In genomic region chr17:80872999-80873951, GRCh38 we compare ENCODE assay signal across 10 cellular contexts.
DNase-seq lines count a peak whose midpoint lies in the region; ATAC-seq and TF ChIP-seq lines count a peak whose summit lies in the region.
"Had no signal": no experiment of that assay in that cellular context is flagged by ENCODE, and none has a peak within 500 bp of the region (broad histone marks: within the 10 kb centered on the region; RNA-seq: fewer than 3 reads in every experiment).

No MANE protein-coding gene starts in this region.

- H3K36me3 Mint-ChIP-seq in activated naive CD4-positive, alpha-beta T cell treated with anti-CD3 and anti-CD28 coated beads, Interleukin-2, amount 10 ng/mL, durations not matched to agents 7 days and 5 days: peaks cover 55% of the 10 kb centered on the region
- H3K36me3 Mint-ChIP-seq in stimulated activated effector memory CD8-positive, alpha-beta T cell treated with anti-CD3 and anti-CD28 coated beads, Interleukin-12 subunit alpha, Interleukin-12 subunit beta, amount 100 ng/mL, for 72 hours: peaks cover 28% of the 10 kb centered on the region

- DNase-seq in activated naive CD4-positive, alpha-beta T cell treated with anti-CD3 and anti-CD28 coated beads, Interleukin-2, amount 10 ng/mL, durations not matched to agents 7 days and 5 days: no peak
- no peak for DNase-seq in activated naive CD4-positive, alpha-beta T cell treated with Interleukin-2 at 50 U/mL for 16 hours
- DNase-seq in adrenal gland: peak; percentile 65 to 91 (median 80)
- no peak for DNase-seq in stimulated activated effector memory CD8-positive, alpha-beta T cell treated with anti-CD3 and anti-CD28 coated beads, Interleukin-12 subunit alpha, Interleukin-12 subunit beta, amount 100 ng/mL, for 72 hours (ENCODE audit: low spot score in 2 of 2)
- DNase-seq in NCI-H1048 (lab: John Stamatoyannopoulos, UW): no peak
- no peak for DNase-seq in GM10266 (ENCODE audit: extremely low spot score)

- H3K27ac ChIP-seq in adrenal gland: peak overlapping the region in 2 of 5 donors; percentile 16 to 28
- H3K27ac ChIP-seq in iPS-18a (ENCODE audit: low read length): peak overlapping the region; percentile 7
- H3K27ac ChIP-seq: HL-60 had no signal

- WGBS in adrenal gland, 4 donors: 58 to 70% (median 61%) methylated on average over 19 to 20 of the region's 20 CpGs

- H3K27me3 ChIP-seq in adrenal gland (no peaks in the 10 kb centered on the region), iPS-18a (ENCODE audit: control insufficient read depth, insufficient read depth, low read length) (no peaks in the 10 kb centered on the region)

- peak overlapping the region; percentile 74 for H3K27ac Mint-ChIP-seq in activated naive CD4-positive, alpha-beta T cell treated with anti-CD3 and anti-CD28 coated beads, Interleukin-2, amount 10 ng/mL, durations not matched to agents 7 days and 5 days
- peak overlapping the region; percentile 52 for H3K27ac Mint-ChIP-seq in stimulated activated effector memory CD8-positive, alpha-beta T cell treated with anti-CD3 and anti-CD28 coated beads, Interleukin-12 subunit alpha, Interleukin-12 subunit beta, amount 100 ng/mL, for 72 hours

- no peaks in the 10 kb centered on the region for H3K27me3 Mint-ChIP-seq in activated naive CD4-positive, alpha-beta T cell treated with anti-CD3 and anti-CD28 coated beads, Interleukin-2, amount 10 ng/mL, durations not matched to agents 7 days and 5 days

- H3K36me3 ChIP-seq in adrenal gland (replicated peaks in 1 of 2) (no peaks in the 10 kb centered on the region), iPS-18a (ENCODE audit: control insufficient read depth, low read depth, low read length) (no peaks in the 10 kb centered on the region)

- no peak for ATAC-seq in stimulated activated effector memory CD8-positive, alpha-beta T cell treated with anti-CD3 and anti-CD28 coated beads, Interleukin-12 subunit alpha, Interleukin-12 subunit beta, amount 100 ng/mL, for 72 hours
- ATAC-seq in GM18867 (IDR thresholded peaks at IDR 0.05; ENCODE audit: unreplicated experiment): no peak

- no peak overlapping the region for H3K4me3 Mint-ChIP-seq in activated naive CD4-positive, alpha-beta T cell treated with anti-CD3 and anti-CD28 coated beads, Interleukin-2, amount 10 ng/mL, durations not matched to agents 7 days and 5 days
- H3K4me3 Mint-ChIP-seq in stimulated activated effector memory CD8-positive, alpha-beta T cell treated with anti-CD3 and anti-CD28 coated beads, Interleukin-12 subunit alpha, Interleukin-12 subunit beta, amount 100 ng/mL, for 72 hours: peak overlapping the region; percentile 6

- CTCF ChIA-PET in activated naive CD4-positive, alpha-beta T cell treated with anti-CD3 and anti-CD28 coated beads, Interleukin-2, amount 10 ng/mL, durations not matched to agents 7 days and 5 days (lab: Charles Lee): no interaction called here

- intact Hi-C loops in adrenal gland (cut with DNase I): loop anchor here in 1 of 2 donors (10.0 kb wide), 1 partner anchor 212 kb away; no protein-coding TSS in a partner anchor

- H3K4me3 ChIP-seq in adrenal gland: no peak overlapping the region
- no peak overlapping the region for H3K4me3 ChIP-seq in iPS-18a (ENCODE audit: low read length)

- peak in 1 of 2 donors; percentile 15 for TF ChIP-seq POLR2A in adrenal gland (IDR thresholded peaks at IDR 0.05)

- H3K9ac ChIP-seq in iPS-18a (ENCODE audit: low read length): no peak overlapping the region

- H3K9me3 ChIP-seq in adrenal gland (replicated peaks in 1 of 3) (no peaks in the 10 kb centered on the region), iPS-18a (ENCODE audit: control insufficient read depth, low read depth, low read length) (no peaks in the 10 kb centered on the region)

- peaks cover 89% of the 10 kb centered on the region for H3K4me1 Mint-ChIP-seq in activated naive CD4-positive, alpha-beta T cell treated with anti-CD3 and anti-CD28 coated beads, Interleukin-2, amount 10 ng/mL, durations not matched to agents 7 days and 5 days
- peaks cover 72% of the 10 kb centered on the region for H3K4me1 Mint-ChIP-seq in stimulated activated effector memory CD8-positive, alpha-beta T cell treated with anti-CD3 and anti-CD28 coated beads, Interleukin-12 subunit alpha, Interleukin-12 subunit beta, amount 100 ng/mL, for 72 hours

- no peaks in the 10 kb centered on the region for H3K9me3 Mint-ChIP-seq in activated naive CD4-positive, alpha-beta T cell treated with anti-CD3 and anti-CD28 coated beads, Interleukin-2, amount 10 ng/mL, durations not matched to agents 7 days and 5 days
- H3K9me3 Mint-ChIP-seq in stimulated activated effector memory CD8-positive, alpha-beta T cell treated with anti-CD3 and anti-CD28 coated beads, Interleukin-12 subunit alpha, Interleukin-12 subunit beta, amount 100 ng/mL, for 72 hours: no peaks in the 10 kb centered on the region
- H3K9me3 Mint-ChIP-seq: CD8-positive, alpha-beta memory T cell had no signal

- TF ChIP-seq CTCF in adrenal gland (IDR thresholded peaks at IDR 0.05) (no peak), GM10266 (IDR thresholded peaks at IDR 0.05; ENCODE audit: control insufficient read depth, insufficient read depth, low read depth, missing control alignments) (no peak)

- H3K4me1 ChIP-seq in adrenal gland (replicated peaks in 1 of 2) (peaks cover 0 to 24% of the 10 kb centered on the region in 2 donors), iPS-18a (ENCODE audit: control insufficient read depth, low read depth, low read length) (peaks cover 12% of the 10 kb centered on the region)

Comparison
In these comparisons a context has a peak if more than half of its experiments do, and no peak if none do; other contexts are left out.
1. DNase-seq: peak in adrenal gland (7 of 7); none in activated naive CD4-positive, alpha-beta T cell treated with anti-CD3 and anti-CD28 coated beads, Interleukin-2, amount 10 ng/mL, durations not matched to agents 7 days and 5 days (single experiment), activated naive CD4-positive, alpha-beta T cell treated with Interleukin-2 at 50 U/mL for 16 hours (single experiment), stimulated activated effector memory CD8-positive, alpha-beta T cell treated with anti-CD3 and anti-CD28 coated beads, Interleukin-12 subunit alpha, Interleukin-12 subunit beta, amount 100 ng/mL, for 72 hours (0 of 2), NCI-H1048 (single experiment) and GM10266 (single experiment).